ENCODE assay signal across 21 cellular contexts in the genomic region with DNA sequence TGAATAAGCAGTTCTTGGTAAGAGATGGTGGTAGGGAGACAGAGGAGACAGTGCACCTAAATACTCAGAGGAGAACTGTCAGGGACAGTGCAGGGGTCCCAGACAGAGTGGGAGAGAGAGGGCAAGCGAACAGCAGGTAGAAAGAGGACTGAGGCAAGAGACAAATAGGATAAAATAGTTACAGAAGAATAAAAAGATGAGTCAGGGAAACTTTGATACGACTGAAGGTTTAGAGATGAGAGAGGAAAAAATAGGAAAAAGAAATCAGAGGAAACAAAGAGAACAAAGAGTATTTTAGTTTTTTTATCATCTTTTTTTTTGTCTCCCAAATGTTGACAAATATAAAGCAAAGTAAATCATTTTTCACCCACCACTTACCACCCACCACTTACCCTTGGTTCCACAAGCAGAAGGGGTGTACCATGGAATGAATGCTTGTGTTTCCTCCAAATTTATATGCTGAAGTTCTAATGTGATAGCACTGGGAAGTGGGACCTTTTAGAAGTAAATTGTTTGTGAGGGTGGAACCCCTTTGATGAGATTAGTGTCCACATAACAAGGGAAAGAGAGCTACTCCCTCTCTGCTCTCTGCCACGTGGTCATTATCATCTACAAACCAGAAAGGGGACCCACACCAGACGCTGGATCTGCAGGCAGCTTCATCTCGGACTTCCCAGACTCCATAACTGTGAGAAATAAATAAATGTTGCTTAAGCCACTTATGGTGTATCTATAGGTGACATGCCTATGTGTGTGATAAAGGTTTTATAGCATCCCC.
DNase-seq lines count a peak whose midpoint lies in the region; ATAC-seq, FAIRE-seq and TF ChIP-seq lines count a peak whose summit lies in the region.
"Had no signal": no experiment of that assay in that cellular context is flagged by ENCODE, and none has a peak within 500 bp of the region (broad histone marks: within the 10 kb centered on the region; RNA-seq: fewer than 3 reads in every experiment).

No MANE protein-coding gene starts in this region.

- H4K20me1 ChIP-seq in K562 (replicated peaks; ENCODE audit: control insufficient read depth, insufficient read depth, low read length) = no peaks in the 10 kb centered on the region

- H3K36me3 ChIP-seq in CD4-positive, CD25-positive, alpha-beta regulatory T cell (ENCODE audit: control insufficient read depth, insufficient read depth, low read length) = no peaks in the 10 kb centered on the region
- H3K36me3 ChIP-seq in K562 (ENCODE audit: control insufficient read depth, insufficient read depth, low read length) (no peaks in the 10 kb centered on the region), tibial artery (no peaks in the 10 kb centered on the region)

- H3K4me1 Mint-ChIP-seq in CD4-positive, CD25-positive, alpha-beta regulatory T cell = peaks cover 16 to 22% (median 18%) of the 10 kb centered on the region in 4 donors
- H3K4me1 Mint-ChIP-seq: B cell had no signal

- H3K27ac ChIP-seq in A549 (no peak overlapping the region), K562 (ENCODE audit: extremely low read depth, low read depth, low read length) (no peak overlapping the region), tibial artery (peak overlapping the region; percentile 22 to 27)
- no peak overlapping the region for H3K27ac ChIP-seq in CD4-positive, CD25-positive, alpha-beta regulatory T cell (ENCODE audit: insufficient read depth, low read length, poor library complexity, severe bottlenecking)
- H3K27ac ChIP-seq: C4-2B, RWPE1 had no signal

- TF ChIP-seq CTCF in A549 (IDR thresholded peaks at IDR 0.05) = no peak
- TF ChIP-seq CTCF in K562 (IDR thresholded peaks at IDR 0.05 in 2 of 3, conservative IDR thresholded peaks at IDR 0.05 in 1 of 3; ENCODE audit: insufficient read depth in 2 of 3, low read depth in 1 of 3, low read length in 3 of 3) = no peak
- no peak for TF ChIP-seq CTCF in tibial artery (IDR thresholded peaks at IDR 0.05)

- H3K27me3 ChIP-seq in CD4-positive, CD25-positive, alpha-beta regulatory T cell (ENCODE audit: control insufficient read depth, insufficient read depth, low read length) = no peaks in the 10 kb centered on the region
- H3K27me3 ChIP-seq in K562 (ENCODE audit: control insufficient read depth in 2 of 2, insufficient read depth in 2 of 2, low read length in 2 of 2) (no peaks in the 10 kb centered on the region), tibial artery (no peaks in the 10 kb centered on the region)

- H3K9me3 ChIP-seq in A549 = no peaks in the 10 kb centered on the region
- no peaks in the 10 kb centered on the region for H3K9me3 ChIP-seq in CD4-positive, CD25-positive, alpha-beta regulatory T cell (ENCODE audit: control insufficient read depth in 2 of 2, low read length in 2 of 2)
- H3K9me3 ChIP-seq in K562 (replicated peaks; ENCODE audit: control insufficient read depth, insufficient read depth, low read depth, low read length) = no peaks in the 10 kb centered on the region
- no peaks in the 10 kb centered on the region for H3K9me3 ChIP-seq in tibial artery

- H3K9ac ChIP-seq in K562 (ENCODE audit: insufficient read depth in 1 of 2, low read depth in 2 of 2, low read length in 2 of 2) = no peak overlapping the region

- H3K4me2 ChIP-seq in A549 (no peak overlapping the region), K562 (ENCODE audit: insufficient read depth, low read length) (no peak overlapping the region)

- H2AFZ ChIP-seq in K562 (ENCODE audit: low read depth, low read length) = no peak overlapping the region

- H3K27me3 Mint-ChIP-seq in CD4-positive, CD25-positive, alpha-beta regulatory T cell = peaks cover 4% of the 10 kb centered on the region
- H3K27me3 Mint-ChIP-seq: B cell had no signal

- CTCF ChIA-PET in A549 (lab: Yijun Ruan, JAX) (no interaction called here), K562 (lab: Yijun Ruan, JAX; ENCODE audit: low intra/inter-chr PET ratio) (no interaction called here)

- H3K4me1 ChIP-seq in A549 = no peaks in the 10 kb centered on the region
- H3K4me1 ChIP-seq in CD4-positive, CD25-positive, alpha-beta regulatory T cell (ENCODE audit: control insufficient read depth, insufficient read depth, low read length, poor library complexity, severe bottlenecking) = no peaks in the 10 kb centered on the region
- H3K4me1 ChIP-seq in K562 (replicated peaks in 1 of 2; ENCODE audit: control insufficient read depth in 2 of 2, insufficient read depth in 2 of 2, low read length in 2 of 2) = no peaks in the 10 kb centered on the region
- peaks cover 0 to 37% (median 9%) of the 10 kb centered on the region in 4 donors for H3K4me1 ChIP-seq in tibial artery

- H3K4me3 ChIP-seq in A549 (no peak overlapping the region), K562 (no peak overlapping the region), tibial artery (no peak overlapping the region)
- H3K4me3 ChIP-seq in CD4-positive, CD25-positive, alpha-beta regulatory T cell (ENCODE audit: low read depth, low read length) = no peak overlapping the region

- H3K9me3 Mint-ChIP-seq in CD4-positive, CD25-positive, alpha-beta regulatory T cell = peaks cover 0 to 2% (median 0%) of the 10 kb centered on the region in 7 donors
- H3K9me3 Mint-ChIP-seq: CD8-positive, alpha-beta memory T cell had no signal

- ATAC-seq in A549 = no peak
- no peak for ATAC-seq in CD4-positive, CD25-positive, alpha-beta regulatory T cell (ENCODE audit: low read depth in 2 of 2)
- ATAC-seq in K562 = peak; percentile 67
- no peak for ATAC-seq in HG02885 (IDR thresholded peaks at IDR 0.05; ENCODE audit: poor library complexity, unreplicated experiment)
- ATAC-seq in HG03159 (IDR thresholded peaks at IDR 0.05; ENCODE audit: unreplicated experiment) = no peak
- ATAC-seq: HCT116, Panc1 had no signal

- H3K79me2 ChIP-seq in K562 (ENCODE audit: control insufficient read depth, insufficient read depth, low read length) = no peaks in the 10 kb centered on the region

- no peaks in the 10 kb centered on the region for H3K9me1 ChIP-seq in K562 (ENCODE audit: control insufficient read depth, insufficient read depth, low read length)

- DNase-seq in A549 (ENCODE audit: low read depth in 1 of 2, low spot score in 1 of 2) (no peak), K562 (ENCODE audit: extremely low read depth in 1 of 4, low spot score in 3 of 4) (peak in 2 of 4 experiments; percentile 12 to 47), tibial artery (no peak), nucleus accumbens (lab: John Stamatoyannopoulos, UW) (no peak)
- no peak for DNase-seq in CD4-positive, CD25-positive, alpha-beta regulatory T cell
- DNase-seq: CD8-positive, alpha-beta memory T cell; DMS 273 treated with DMSO at 0.1 percent for 48 hours; GF-D8; Kasumi-1; NCI-H1105; NCI-H524; NCI-H82; SHP77 had no signal

- no peaks in the 10 kb centered on the region for H3K36me3 Mint-ChIP-seq in CD4-positive, CD25-positive, alpha-beta regulatory T cell

- POLR2A ChIA-PET in A549 (lab: Yijun Ruan, JAX) (no interaction called here), K562 (lab: Yijun Ruan, JAX) (interaction anchor here (0.6 to 1.2 kb wide), 3 partner anchors 151 to 447 kb away, joined by 3 to 4 read pairs (median 3); no protein-coding TSS in a partner anchor)

- WGBS in A549 (ENCODE audit: missing lambda C conversion rate) = 44% methylated on average over 5 of the region's 5 CpGs
- WGBS in K562 (ENCODE audit: insufficient coverage, low coverage, missing lambda C conversion rate) = 26% methylated on average over 5 of the region's 5 CpGs

- TF ChIP-seq EP300 in A549 (IDR thresholded peaks at IDR 0.05) (no peak), K562 (IDR thresholded peaks at IDR 0.05; ENCODE audit: low read length) (no peak)

- peak overlapping the region in 2 of 3 donors; percentile 12 to 18 for H3K27ac Mint-ChIP-seq in CD4-positive, CD25-positive, alpha-beta regulatory T cell
- H3K27ac Mint-ChIP-seq: B cell had no signal

- no peak for TF ChIP-seq RAD21 in A549 (conservative IDR thresholded peaks at IDR 0.05 in 1 of 2, IDR thresholded peaks at IDR 0.05 in 1 of 2)
- no peak for TF ChIP-seq RAD21 in K562 (CRISPR knock-in tag; conservative IDR thresholded peaks at IDR 0.05 in 1 of 2, IDR thresholded peaks at IDR 0.05 in 1 of 2)

- intact Hi-C loops in K562 (cut with micrococcal nuclease) (no loop called here), tibial artery (cut with DNase I; ENCODE audit: low total_unique reads) (loop anchor here (10.0 kb wide), 1 partner anchor 131 kb away; no protein-coding TSS in a partner anchor)

- BruUV-seq in K562 (replicated peaks; lab: Mats Ljungman, UMichigan) = no TSS peak

- in situ Hi-C loops in K562 (cut with MboI) = no loop called here

- TF ChIP-seq POLR2A in A549 (IDR thresholded peaks at IDR 0.05; ENCODE audit: low read length) (no peak), K562 (conservative IDR thresholded peaks at IDR 0.05) (no peak)

- FAIRE-seq in A549 (lab: Jason Lieb, UNC) (no peak), K562 (lab: Jason Lieb, UNC) (peak; percentile 52)
- FAIRE-seq: GM12891 had no signal

- no peak overlapping the region for H3K4me3 Mint-ChIP-seq in CD4-positive, CD25-positive, alpha-beta regulatory T cell
- H3K4me3 Mint-ChIP-seq: B cell; CD8-positive, alpha-beta memory T cell had no signal

TF ChIP-seq in A549, 52 proteins besides CTCF, POLR2A, EP300 and RAD21 (continues in another document):
- TF ChIP-seq CBX2 (IDR thresholded peaks at IDR 0.05; ENCODE audit: borderline replicate concordance, low read depth) (no peak), MAFK (IDR thresholded peaks at IDR 0.05; ENCODE audit: partially characterized antibody) (peak; percentile 6), CHD2 (IDR thresholded peaks at IDR 0.05; ENCODE audit: low read length, partially characterized antibody) (no peak)

TF ChIP-seq in K562, 482 proteins besides CTCF, POLR2A, EP300 and RAD21 (continues in another document):
- no peak for TF ChIP-seq SNRNP70 (optimal IDR thresholded peaks at IDR 0.05; ENCODE audit: low read depth, low read length)
- TF ChIP-seq, protein P1, sequence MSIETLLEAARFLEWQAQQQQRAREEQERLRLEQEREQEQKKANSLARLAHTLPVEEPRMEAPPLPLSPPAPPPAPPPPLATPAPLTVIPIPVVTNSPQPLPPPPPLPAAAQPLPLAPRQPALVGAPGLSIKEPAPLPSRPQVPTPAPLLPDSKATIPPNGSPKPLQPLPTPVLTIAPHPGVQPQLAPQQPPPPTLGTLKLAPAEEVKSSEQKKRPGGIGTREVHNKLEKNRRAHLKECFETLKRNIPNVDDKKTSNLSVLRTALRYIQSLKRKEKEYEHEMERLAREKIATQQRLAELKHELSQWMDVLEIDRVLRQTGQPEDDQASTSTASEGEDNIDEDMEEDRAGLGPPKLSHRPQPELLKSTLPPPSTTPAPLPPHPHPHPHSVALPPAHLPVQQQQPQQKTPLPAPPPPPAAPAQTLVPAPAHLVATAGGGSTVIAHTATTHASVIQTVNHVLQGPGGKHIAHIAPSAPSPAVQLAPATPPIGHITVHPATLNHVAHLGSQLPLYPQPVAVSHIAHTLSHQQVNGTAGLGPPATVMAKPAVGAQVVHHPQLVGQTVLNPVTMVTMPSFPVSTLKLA (conservative IDR thresholded peaks at IDR 0.05) = peak in 1 of 2 experiments; percentile 23; a peak in 1 of 4 replicates

Comparison
In these comparisons a context has a peak if more than half of its experiments do, and no peak if none do; other contexts are left out.
1. H3K27ac ChIP-seq: peak in tibial artery (2 of 2); none in A549 (0 of 2), CD4-positive, CD25-positive, alpha-beta regulatory T cell (single experiment) and K562 (single experiment).